Comparison of ENCODE assay signal across 25 cellular contexts in the genomic region with DNA sequence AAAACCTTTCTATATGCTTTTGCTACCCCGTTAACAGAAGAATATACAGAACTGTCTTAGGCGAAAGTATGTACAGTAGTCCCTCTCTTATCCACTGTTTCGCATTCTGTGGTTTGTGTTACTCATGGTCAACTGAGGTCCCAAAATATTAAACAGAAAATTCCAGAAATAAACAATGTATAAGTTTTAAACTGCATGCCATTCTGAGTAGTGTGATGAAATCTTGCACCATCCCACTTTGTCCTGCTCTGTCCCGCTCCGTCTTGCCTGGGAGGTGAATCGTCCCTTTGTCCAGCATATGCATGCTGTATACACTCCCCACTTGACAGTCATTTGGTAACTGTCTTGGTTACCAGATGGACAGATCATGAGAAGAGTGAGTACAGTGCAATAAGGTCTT.
DNase-seq lines count a peak whose midpoint lies in the region; ATAC-seq, FAIRE-seq and TF ChIP-seq lines count a peak whose summit lies in the region.
"Had no signal": no experiment of that assay in that cellular context is flagged by ENCODE, and none has a peak within 500 bp of the region (broad histone marks: within the 10 kb centered on the region; RNA-seq: fewer than 3 reads in every experiment).

No MANE protein-coding gene starts in this region.

- no peak overlapping the region for H3K4me3 ChIP-seq in HepG2 (replicated peaks in 1 of 3; ENCODE audit: insufficient read depth in 1 of 3, low read depth in 2 of 3, low read length in 3 of 3)
- H3K4me3 ChIP-seq in right lobe of liver: no peak overlapping the region
- H3K4me3 ChIP-seq in fibroblast of pulmonary artery (replicated peaks; ENCODE audit: low read depth, low read length): no peak overlapping the region
- no peak overlapping the region for H3K4me3 ChIP-seq in endodermal cell (ENCODE audit: low read length)
- H3K4me3 ChIP-seq: heart left ventricle, upper lobe of left lung had no signal

- H3K36me3 ChIP-seq in HepG2 (replicated peaks in 1 of 2; ENCODE audit: control insufficient read depth in 1 of 2, insufficient read depth in 2 of 2, low read length in 2 of 2) (peaks cover 20 to 26% of the 10 kb centered on the region in 2 experiments), right lobe of liver (peaks cover 7 to 39% (median 26%) of the 10 kb centered on the region in 4 donors), endodermal cell (ENCODE audit: control insufficient read depth, insufficient read depth, low read length) (peaks cover 34% of the 10 kb centered on the region)

- 94% methylated on average over 6 of the region's 6 CpGs for WGBS in HepG2 (ENCODE audit: low lambda C conversion rate)
- WGBS in right lobe of liver (ENCODE audit: insufficient coverage, low coverage, low lambda C conversion rate, missing lambda C conversion rate): 95% methylated on average over 6 of the region's 6 CpGs
- WGBS in endodermal cell (ENCODE audit: insufficient coverage in 1 of 2, insufficient read length in 1 of 2), 2 experiments: 99 to 100% methylated on average over 5 to 6 of the region's 6 CpGs

- H3K27ac ChIP-seq in HepG2 (ENCODE audit: extremely low read length, insufficient read depth, low read length): no peak overlapping the region
- H3K27ac ChIP-seq in right lobe of liver: no peak overlapping the region
- H3K27ac ChIP-seq in endodermal cell (ENCODE audit: low read depth, low read length): no peak overlapping the region
- H3K27ac ChIP-seq: heart left ventricle, RWPE1, upper lobe of left lung had no signal

- ATAC-seq in HepG2 (no peak), right lobe of liver (no peak), Right ventricle myocardium superior (ENCODE audit: poor library complexity) (no peak), GM21786 (IDR thresholded peaks at IDR 0.05; ENCODE audit: unreplicated experiment) (no peak)
- ATAC-seq: heart left ventricle, left colon had no signal

- TF ChIP-seq EP300 in HepG2 (IDR thresholded peaks at IDR 0.05; ENCODE audit: low read depth in 2 of 2, low read length in 2 of 2): no peak
- TF ChIP-seq EP300 in HepG2 (CRISPR knock-in tag; IDR thresholded peaks at IDR 0.05; ENCODE audit: borderline replicate concordance): no peak

- CTCF ChIA-PET in HepG2 (lab: Yijun Ruan, JAX; ENCODE audit: low intra/inter-chr PET ratio, low total read pairs): no interaction called here

- H3K4me2 ChIP-seq in HepG2 (ENCODE audit: low read depth, low read length): no peak overlapping the region

- H2AFZ ChIP-seq in HepG2 (ENCODE audit: low read length): no peak overlapping the region

- in situ Hi-C loops in HepG2 (cut with HindIII; ENCODE audit: extremely low pct_ligation_motif_present, low pct_unique_long_range_greater_than_20kb): no loop called here

- H3K4me3 Mint-ChIP-seq in CD14-positive monocyte (no peak overlapping the region), endodermal cell (no peak overlapping the region)
- H3K4me3 Mint-ChIP-seq: activated CD4-positive, alpha-beta T cell treated with anti-CD3 and anti-CD28 coated beads, Interleukin-2, amount 10 ng/mL, durations not matched to agents 7 days and 5 days; activated naive CD4-positive, alpha-beta T cell treated with anti-CD3 and anti-CD28 coated beads, Interleukin-2, amount 10 ng/mL, durations not matched to agents 7 days and 5 days; naive B cell; T-helper 2 cell treated with Interferon-gamma antibody and Interleukin-4, amounts not matched to agents 5 μg/mL and 100 μg/mL, for 36 hours had no signal

- no peaks in the 10 kb centered on the region for H3K9me3 ChIP-seq in HepG2 (ENCODE audit: low read length)
- H3K9me3 ChIP-seq in right lobe of liver: no peaks in the 10 kb centered on the region
- no peaks in the 10 kb centered on the region for H3K9me3 ChIP-seq in endodermal cell (ENCODE audit: control insufficient read depth, low read length)
- H3K9me3 ChIP-seq: heart left ventricle, upper lobe of left lung had no signal

- POLR2A ChIA-PET in HepG2 (lab: Yijun Ruan, JAX): interaction anchor here (1.1 to 1.9 kb wide), 2 partner anchors 9 to 70 kb away, joined by 3 to 7 read pairs; partner anchors contain the start of gene STRN3

- H3K27ac Mint-ChIP-seq in CD14-positive monocyte (no peak overlapping the region), endodermal cell (no peak overlapping the region)
- H3K27ac Mint-ChIP-seq: activated CD4-positive, alpha-beta T cell treated with anti-CD3 and anti-CD28 coated beads, Interleukin-2, amount 10 ng/mL, durations not matched to agents 7 days and 5 days; activated naive CD4-positive, alpha-beta T cell treated with anti-CD3 and anti-CD28 coated beads, Interleukin-2, amount 10 ng/mL, durations not matched to agents 7 days and 5 days; T-helper 2 cell treated with Interferon-gamma antibody and Interleukin-4, amounts not matched to agents 5 μg/mL and 100 μg/mL, for 36 hours had no signal

- BruUV-seq in HepG2 (replicated peaks; lab: Mats Ljungman, UMichigan): no TSS peak

- H3K79me2 ChIP-seq in HepG2 (ENCODE audit: insufficient read depth, low read length): no peaks in the 10 kb centered on the region

- H3K36me3 Mint-ChIP-seq in CD14-positive monocyte: peaks cover 31 to 45% of the 10 kb centered on the region in 2 donors
- H3K36me3 Mint-ChIP-seq in endodermal cell (ENCODE audit: low read depth): peaks cover 31% of the 10 kb centered on the region

- no peak overlapping the region for H3K9ac ChIP-seq in HepG2 (ENCODE audit: insufficient read depth, low read depth, low read length)
- no peak overlapping the region for H3K9ac ChIP-seq in endodermal cell (ENCODE audit: extremely low read depth, low read length, poor library complexity, severe bottlenecking)

- intact Hi-C loops in HepG2 (cut with micrococcal nuclease; ENCODE audit: unreplicated experiment) (no loop called here), right lobe of liver (cut with DNase I) (no loop called here), CD14-positive monocyte (cut with micrococcal nuclease) (no loop called here), Right ventricle myocardium superior (cut with DNase I) (no loop called here)

- no peaks in the 10 kb centered on the region for H4K20me1 ChIP-seq in HepG2 (ENCODE audit: insufficient read depth, low read length)

- no peaks in the 10 kb centered on the region for H3K27me3 ChIP-seq in HepG2 (ENCODE audit: control insufficient read depth in 1 of 2, insufficient read depth in 2 of 2, low read length in 2 of 2)
- H3K27me3 ChIP-seq in right lobe of liver: no peaks in the 10 kb centered on the region
- no peaks in the 10 kb centered on the region for H3K27me3 ChIP-seq in endodermal cell (ENCODE audit: control insufficient read depth, insufficient read depth, low read length, poor library complexity, severe bottlenecking)
- H3K27me3 ChIP-seq: heart left ventricle, upper lobe of left lung had no signal

- H3K9me3 Mint-ChIP-seq in CD14-positive monocyte: no peaks in the 10 kb centered on the region
- H3K9me3 Mint-ChIP-seq in endodermal cell: no peaks in the 10 kb centered on the region
- H3K9me3 Mint-ChIP-seq: activated CD4-positive, alpha-beta T cell treated with anti-CD3 and anti-CD28 coated beads, Interleukin-2, amount 10 ng/mL, durations not matched to agents 7 days and 5 days; activated naive CD4-positive, alpha-beta T cell treated with anti-CD3 and anti-CD28 coated beads, Interleukin-2, amount 10 ng/mL, durations not matched to agents 7 days and 5 days; naive B cell; T-helper 2 cell treated with Interferon-gamma antibody and Interleukin-4, amounts not matched to agents 5 μg/mL and 100 μg/mL, for 36 hours had no signal

- FAIRE-seq in HepG2 (lab: Jason Lieb, UNC): no peak
- FAIRE-seq: small intestine had no signal

- H3K4me1 Mint-ChIP-seq in CD14-positive monocyte (peaks cover 10% of the 10 kb centered on the region), endodermal cell (no peaks in the 10 kb centered on the region)
- H3K4me1 Mint-ChIP-seq: activated naive CD4-positive, alpha-beta T cell treated with anti-CD3 and anti-CD28 coated beads, Interleukin-2, amount 10 ng/mL, durations not matched to agents 7 days and 5 days; naive B cell had no signal

- H3K27me3 Mint-ChIP-seq in CD14-positive monocyte (ENCODE audit: low read depth in 3 of 3): peaks cover 0 to 3% (median 0%) of the 10 kb centered on the region in 3 donors
- no peaks in the 10 kb centered on the region for H3K27me3 Mint-ChIP-seq in endodermal cell (ENCODE audit: insufficient read depth)
- H3K27me3 Mint-ChIP-seq: activated CD4-positive, alpha-beta T cell treated with anti-CD3 and anti-CD28 coated beads, Interleukin-2, amount 10 ng/mL, durations not matched to agents 7 days and 5 days; activated naive CD4-positive, alpha-beta T cell treated with anti-CD3 and anti-CD28 coated beads, Interleukin-2, amount 10 ng/mL, durations not matched to agents 7 days and 5 days; naive B cell had no signal

- no peak for TF ChIP-seq RAD21 in HepG2 (CRISPR knock-in tag; IDR thresholded peaks at IDR 0.05)

- peaks cover 23% of the 10 kb centered on the region for H3K4me1 ChIP-seq in HepG2 (ENCODE audit: insufficient read depth, low read length)
- H3K4me1 ChIP-seq in right lobe of liver: peaks cover 0 to 15% (median 7%) of the 10 kb centered on the region in 4 donors
- no peaks in the 10 kb centered on the region for H3K4me1 ChIP-seq in endodermal cell (ENCODE audit: control insufficient read depth, insufficient read depth, low read length)

- TF ChIP-seq CTCF in HepG2 (CRISPR knock-in tag; IDR thresholded peaks at IDR 0.05): no peak
- TF ChIP-seq CTCF in right lobe of liver (IDR thresholded peaks at IDR 0.05): no peak
- TF ChIP-seq CTCF in fibroblast of pulmonary artery (IDR thresholded peaks at IDR 0.05; ENCODE audit: low read length, missing control alignments): no peak
- TF ChIP-seq CTCF in CD14-positive monocyte (IDR thresholded peaks at IDR 0.05): no peak
- no peak for TF ChIP-seq CTCF in endodermal cell (conservative IDR thresholded peaks at IDR 0.05)

- DNase-seq in HepG2 (ENCODE audit: low spot score) (no peak), right lobe of liver (no peak), amniotic epithelial cell (ENCODE audit: low read depth) (peak; percentile 75), fibroblast of pulmonary artery (ENCODE audit: low read depth) (peak; percentile 26), CD14-positive monocyte (ENCODE audit: low spot score) (no peak), endodermal cell (no peak), Right ventricle myocardium superior (no peak)
- DNase-seq: activated CD4-positive, alpha-beta T cell treated with anti-CD3 and anti-CD28 coated beads, Interleukin-2, amount 10 ng/mL, durations not matched to agents 7 days and 5 days; activated naive CD4-positive, alpha-beta T cell treated with anti-CD3 and anti-CD28 coated beads, Interleukin-2, amount 10 ng/mL, durations not matched to agents 7 days and 5 days; C1 segment of cervical spinal cord; effector memory CD4-positive, alpha-beta T cell; heart left ventricle; left colon; naive B cell; NCI-H1092 treated with DMSO at 0.1 percent for 48 hours; NCI-H187 treated with DMSO at 0.1 percent for 48 hours; NCI-H226; NCI-H748 treated with DMSO at 0.1 percent for 48 hours; occipital lobe; small intestine; substantia nigra; upper lobe of left lung had no signal

- no peak for TF ChIP-seq POLR2A in HepG2 (IDR thresholded peaks at IDR 0.05; ENCODE audit: insufficient read depth in 1 of 2, low read depth in 2 of 2, low read length in 2 of 2)
- TF ChIP-seq POLR2A in right lobe of liver (IDR thresholded peaks at IDR 0.05): no peak

TF ChIP-seq in HepG2, 621 proteins besides CTCF, POLR2A, EP300 and RAD21 (continues in another document):
- TF ChIP-seq RBM22 (optimal IDR thresholded peaks at IDR 0.05; ENCODE audit: low read length): peak; percentile 16

Comparison
In these comparisons a context has a peak if more than half of its experiments do, and no peak if none do; other contexts are left out.
1. DNase-seq: peak in amniotic epithelial cell (single experiment) and fibroblast of pulmonary artery (single experiment); none in HepG2 (single experiment), right lobe of liver (0 of 3), CD14-positive monocyte (single experiment), endodermal cell (single experiment) and Right ventricle myocardium superior (single experiment).